In the genomic region with DNA sequence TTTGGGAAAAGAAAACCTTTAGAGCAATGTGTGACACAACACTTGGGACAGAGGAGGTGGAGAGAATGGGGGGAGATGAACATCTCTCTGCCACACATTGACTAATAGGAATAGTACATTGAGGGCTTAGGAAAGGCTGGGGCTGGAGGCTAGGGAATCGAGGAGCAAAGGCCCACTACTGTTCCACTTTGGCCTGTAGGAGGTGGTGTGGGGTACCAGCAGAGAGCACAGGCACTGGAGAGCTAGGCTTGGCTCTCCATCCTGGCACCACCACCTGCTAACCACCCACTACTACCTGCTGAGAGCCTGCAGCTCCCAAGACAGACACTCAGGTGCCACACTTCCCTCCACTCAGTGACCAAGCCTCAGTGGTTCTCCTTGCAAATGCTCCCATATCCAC, we compare ENCODE assay signal across 25 cellular contexts. TPM values are rescaled to one million over a fixed set of nuclear protein-coding genes. Genes with fewer than 3 reads are reported as not detected.
DNase-seq lines count a peak whose midpoint lies in the region; ATAC-seq and TF ChIP-seq lines count a peak whose summit lies in the region.
"Had no signal": no experiment of that assay in that cellular context is flagged by ENCODE, and none has a peak within 500 bp of the region (broad histone marks: within the 10 kb centered on the region; RNA-seq: fewer than 3 reads in every experiment).

No MANE protein-coding gene starts in this region.

- no peak overlapping the region for H3K23ac ChIP-seq in H9 (ENCODE audit: insufficient read length, low read depth, low read length)
- H3K23ac ChIP-seq in mesendoderm (ENCODE audit: low read length): no peak overlapping the region

- TF ChIP-seq CTCF in GM10266 (IDR thresholded peaks at IDR 0.05; ENCODE audit: control insufficient read depth, insufficient read depth, low read depth, missing control alignments): peak; percentile 10
- TF ChIP-seq CTCF in H9 (conservative IDR thresholded peaks at IDR 0.05): peak; percentile 53
- no peak for TF ChIP-seq CTCF in WTC11 (IDR thresholded peaks at IDR 0.05)

- no peak overlapping the region for H3K4me3 ChIP-seq in mesendoderm (ENCODE audit: low read length)
- H3K4me3 ChIP-seq: adrenal gland, ovary, right lobe of liver had no signal

- H2BK120ac ChIP-seq in H9 (ENCODE audit: low read depth, low read length, poor library complexity, severe bottlenecking): no peak overlapping the region
- H2BK120ac ChIP-seq in mesendoderm (ENCODE audit: low read depth, low read length): no peak overlapping the region

- no peak overlapping the region for H2AFZ ChIP-seq in H9 (ENCODE audit: low read length)

- CTCF ChIA-PET in WTC11 (lab: Charles Lee): interaction anchor here (0.6 to 1.6 kb wide), 12 partner anchors 9 to 201 kb away, joined by 3 to 12 read pairs (median 3); partner anchors contain the start of genes CCDC32, RAD51 and RPUSD2

- no CpG with 5 or more reads among the region's 1 CpG for WGBS in H9 (ENCODE audit: extremely low coverage, insufficient read length, low lambda C conversion rate)
- WGBS in mesendoderm (ENCODE audit: extremely low coverage, insufficient coverage, low lambda C conversion rate): no CpG with 5 or more reads among the region's 1 CpG

- no peak overlapping the region for H4K5ac ChIP-seq in H9 (ENCODE audit: insufficient read length, low read depth, low read length)
- no peak overlapping the region for H4K5ac ChIP-seq in mesendoderm (ENCODE audit: low read length)

- H3K27me3 ChIP-seq in H9 (ENCODE audit: insufficient read depth, low read length) (no peaks in the 10 kb centered on the region), mesendoderm (ENCODE audit: insufficient read depth, low read length, poor library complexity) (no peaks in the 10 kb centered on the region)
- H3K27me3 ChIP-seq: adrenal gland, ovary, right lobe of liver had no signal

- H3K27ac ChIP-seq in H9 (ENCODE audit: insufficient read length, low read depth, low read length) (no peak overlapping the region), mesendoderm (ENCODE audit: low read depth, low read length) (no peak overlapping the region)
- H3K27ac ChIP-seq: adrenal gland, epithelial cell of prostate, ovary, right lobe of liver had no signal

- no peaks in the 10 kb centered on the region for H3K23me2 ChIP-seq in H9 (ENCODE audit: insufficient read length, low read depth, low read length, poor library complexity, severe bottlenecking)

- no peaks in the 10 kb centered on the region for H3K36me3 ChIP-seq in mesendoderm (ENCODE audit: control insufficient read depth, insufficient read depth, low read length)
- H3K36me3 ChIP-seq: ovary, right lobe of liver had no signal

- no peak overlapping the region for H3K4me2 ChIP-seq in H9 (ENCODE audit: insufficient read depth, insufficient read length, low read length)
- no peak overlapping the region for H3K4me2 ChIP-seq in mesendoderm (ENCODE audit: low read length)

- H3K9ac ChIP-seq in H9 (ENCODE audit: extremely low read depth, insufficient read length, low read length): no peak overlapping the region
- no peak overlapping the region for H3K9ac ChIP-seq in mesendoderm (ENCODE audit: low read length)

- no peak overlapping the region for H4K91ac ChIP-seq in H9 (ENCODE audit: insufficient read length, low read depth, low read length)

- ATAC-seq in WTC11: peak; percentile 75
- no peak for ATAC-seq in GM19463 (IDR thresholded peaks at IDR 0.05; ENCODE audit: unreplicated experiment)
- no peak for ATAC-seq in GM21526 (IDR thresholded peaks at IDR 0.05; ENCODE audit: low FRiP score, unreplicated experiment)
- ATAC-seq: naive thymus-derived CD4-positive, alpha-beta T cell; right lobe of liver had no signal

- H3K14ac ChIP-seq in H9 (ENCODE audit: insufficient read depth, low read length): no peak overlapping the region

- H2BK5ac ChIP-seq in H9 (ENCODE audit: insufficient read length, low read length) (no peak overlapping the region), mesendoderm (ENCODE audit: low read length) (no peak overlapping the region)

- H3K9me3 ChIP-seq in H9 (ENCODE audit: control insufficient read depth, low read depth, low read length): no peaks in the 10 kb centered on the region
- H3K9me3 ChIP-seq: adrenal gland, ovary, right lobe of liver had no signal

- no peaks in the 10 kb centered on the region for H3K79me1 ChIP-seq in H9 (ENCODE audit: insufficient read depth, low read depth, low read length, poor library complexity, severe bottlenecking)
- H3K79me1 ChIP-seq in mesendoderm (ENCODE audit: low read length): no peaks in the 10 kb centered on the region

- H3K27ac Mint-ChIP-seq in H9 (no peak overlapping the region; a peak in 1 of 7 replicates), WTC11 (no peak overlapping the region)
- H3K27ac Mint-ChIP-seq: activated CD4-positive, alpha-beta T cell treated with anti-CD3 and anti-CD28 coated beads, Interleukin-2, amount 10 ng/mL, durations not matched to agents 7 days and 5 days had no signal

- no peak overlapping the region for H3K4me3 Mint-ChIP-seq in H9
- no peak overlapping the region for H3K4me3 Mint-ChIP-seq in WTC11
- H3K4me3 Mint-ChIP-seq: activated CD4-positive, alpha-beta T cell treated with anti-CD3 and anti-CD28 coated beads, Interleukin-2, amount 10 ng/mL, durations not matched to agents 7 days and 5 days; naive thymus-derived CD4-positive, alpha-beta T cell had no signal

- peaks cover 0 to 3% of the 10 kb centered on the region in 2 experiments; a peak in 2 of 4 replicates for H3K4me1 Mint-ChIP-seq in H9
- no peaks in the 10 kb centered on the region for H3K4me1 Mint-ChIP-seq in WTC11

- H2BK20ac ChIP-seq in H9 (ENCODE audit: low read depth, low read length, poor library complexity, severe bottlenecking): no peak overlapping the region

- POLR2A ChIA-PET in WTC11 (lab: Charles Lee): no interaction called here

- H4K8ac ChIP-seq in H9 (replicated peaks; ENCODE audit: insufficient read length, low read depth, low read length) (no peak overlapping the region), mesendoderm (ENCODE audit: low read depth, low read length) (no peak overlapping the region)

- no peaks in the 10 kb centered on the region for H3K79me2 ChIP-seq in H9 (ENCODE audit: insufficient read depth, low read length)
- H3K79me2 ChIP-seq in mesendoderm (ENCODE audit: control insufficient read depth, insufficient read depth, low read length): no peaks in the 10 kb centered on the region

- no peaks in the 10 kb centered on the region for H3K9me3 Mint-ChIP-seq in H9
- H3K9me3 Mint-ChIP-seq in WTC11: no peaks in the 10 kb centered on the region
- H3K9me3 Mint-ChIP-seq: activated CD4-positive, alpha-beta T cell treated with anti-CD3 and anti-CD28 coated beads, Interleukin-2, amount 10 ng/mL, durations not matched to agents 7 days and 5 days; naive thymus-derived CD4-positive, alpha-beta T cell had no signal

- H3K4me1 ChIP-seq in H9 (ENCODE audit: insufficient read depth, low read length): no peaks in the 10 kb centered on the region
- no peaks in the 10 kb centered on the region for H3K4me1 ChIP-seq in mesendoderm (ENCODE audit: control insufficient read depth, low read depth, low read length)
- H3K4me1 ChIP-seq: adrenal gland had no signal

- H2BK15ac ChIP-seq in H9 (ENCODE audit: low read depth, low read length) (no peak overlapping the region), mesendoderm (replicated peaks; ENCODE audit: low read depth) (no peak overlapping the region)

- DNase-seq in GM10266 (ENCODE audit: extremely low spot score) (no peak), H9 (no peak), WTC11 (ENCODE audit: low spot score) (no peak), mesendoderm (peak; percentile 20), SIG-M5 (lab: John Stamatoyannopoulos, UW) (no peak)
- DNase-seq: activated CD4-positive, alpha-beta T cell treated with anti-CD3 and anti-CD28 coated beads, Interleukin-2, amount 10 ng/mL, durations not matched to agents 7 days and 5 days; activated CD8-positive, alpha-beta memory T cell treated with anti-CD3 and anti-CD28 coated beads, Interleukin-2, amount 50 U/mL, for 48 hours; activated gamma-delta T cell; adrenal gland; COR-L47; dermis blood vessel endothelial cell; EL; foreskin fibroblast; hippocampal formation; kidney glomerular epithelial cell; mammary epithelial cell; naive thymus-derived CD4-positive, alpha-beta T cell; NCI-H1417; NCI-H2171 treated with DMSO at 0.1 percent for 48 hours; NCI-H774; ovary; right lobe of liver had no signal

- H2AK5ac ChIP-seq in H9 (ENCODE audit: insufficient read length, low read length) (no peak overlapping the region), mesendoderm (ENCODE audit: low read length) (no peak overlapping the region)

- H3K4ac ChIP-seq in H9 (ENCODE audit: low read depth, low read length) (no peak overlapping the region), mesendoderm (ENCODE audit: low read depth, low read length) (no peak overlapping the region)

- no peaks in the 10 kb centered on the region for H4K20me1 ChIP-seq in H9 (ENCODE audit: control insufficient read depth, insufficient read depth, insufficient read length)

- H2BK12ac ChIP-seq in H9 (ENCODE audit: insufficient read length, low read depth, low read length): no peak overlapping the region

- H3K56ac ChIP-seq in H9 (ENCODE audit: insufficient read length, low read depth, low read length): no peak overlapping the region
- H3K56ac ChIP-seq in mesendoderm (ENCODE audit: low read length): no peak overlapping the region

- no peaks in the 10 kb centered on the region for H3K27me3 Mint-ChIP-seq in H9 (ENCODE audit: low read depth)
- H3K27me3 Mint-ChIP-seq in WTC11 (ENCODE audit: low read depth): no peaks in the 10 kb centered on the region
- H3K27me3 Mint-ChIP-seq: activated CD4-positive, alpha-beta T cell treated with anti-CD3 and anti-CD28 coated beads, Interleukin-2, amount 10 ng/mL, durations not matched to agents 7 days and 5 days; naive thymus-derived CD4-positive, alpha-beta T cell had no signal

- H3T11ph ChIP-seq in H9 (ENCODE audit: low read length): no peak overlapping the region

- H3K18ac ChIP-seq in H9 (ENCODE audit: insufficient read length, low read depth, low read length) (no peak overlapping the region), mesendoderm (ENCODE audit: low read length) (no peak overlapping the region)

- H3K36me3 Mint-ChIP-seq in H9 (ENCODE audit: insufficient read depth in 1 of 3, low read depth in 3 of 3): peaks cover 0 to under 1% (median 0%) of the 10 kb centered on the region in 3 experiments; a peak in 1 of 7 replicates
- H3K36me3 Mint-ChIP-seq in WTC11: no peaks in the 10 kb centered on the region

TF ChIP-seq in WTC11, 78 proteins besides CTCF, POLR2A, EP300 and RAD21 (continues in another document):
- TF ChIP-seq ZNF671 (CRISPR knock-in tag; IDR thresholded peaks at IDR 0.05) (no peak), NFE2L1 (CRISPR knock-in tag; IDR thresholded peaks at IDR 0.05) (no peak)

RNA-seq across cellular contexts. Expression of gene CCDC32, which starts 19.4 kb away (rescaled TPM):
- 8.9 and 11.1 TPM in 2 replicates for total RNA-seq in H9 (2021)
- 12.8 to 15.6 TPM (median 13.7 TPM) in 3 replicates for total RNA-seq in WTC11 (2021)
- polyA plus RNA-seq in mesendoderm (2013, experiment 1 of 2): 9.6 TPM
- polyA plus RNA-seq in mesendoderm (2013, experiment 2 of 2): 8.9 TPM

RNA-seq across cellular contexts. Expression of gene RPUSD2, which starts 23.6 kb away (rescaled TPM):
- total RNA-seq in H9 (2021): 25.7 and 26.6 TPM in 2 replicates
- total RNA-seq in WTC11 (2021): 28.5 to 34.2 TPM (median 30.8 TPM) in 3 replicates
- 14.7 TPM for polyA plus RNA-seq in mesendoderm (2013, experiment 1 of 2)
- 14.1 TPM for polyA plus RNA-seq in mesendoderm (2013, experiment 2 of 2)

RNA-seq across cellular contexts. Expression of gene KNL1, which starts 48.6 kb away (rescaled TPM):
- total RNA-seq in H9 (2021) (16.8 and 19.7 TPM in 2 replicates), WTC11 (2021) (18.4 to 24.0 TPM (median 21.1 TPM) in 3 replicates)
- 11.4 TPM for polyA plus RNA-seq in mesendoderm (2013, experiment 1 of 2)
- 10.9 TPM for polyA plus RNA-seq in mesendoderm (2013, experiment 2 of 2)
